ENCODE assay signal across 9 cellular contexts in the genomic region with DNA sequence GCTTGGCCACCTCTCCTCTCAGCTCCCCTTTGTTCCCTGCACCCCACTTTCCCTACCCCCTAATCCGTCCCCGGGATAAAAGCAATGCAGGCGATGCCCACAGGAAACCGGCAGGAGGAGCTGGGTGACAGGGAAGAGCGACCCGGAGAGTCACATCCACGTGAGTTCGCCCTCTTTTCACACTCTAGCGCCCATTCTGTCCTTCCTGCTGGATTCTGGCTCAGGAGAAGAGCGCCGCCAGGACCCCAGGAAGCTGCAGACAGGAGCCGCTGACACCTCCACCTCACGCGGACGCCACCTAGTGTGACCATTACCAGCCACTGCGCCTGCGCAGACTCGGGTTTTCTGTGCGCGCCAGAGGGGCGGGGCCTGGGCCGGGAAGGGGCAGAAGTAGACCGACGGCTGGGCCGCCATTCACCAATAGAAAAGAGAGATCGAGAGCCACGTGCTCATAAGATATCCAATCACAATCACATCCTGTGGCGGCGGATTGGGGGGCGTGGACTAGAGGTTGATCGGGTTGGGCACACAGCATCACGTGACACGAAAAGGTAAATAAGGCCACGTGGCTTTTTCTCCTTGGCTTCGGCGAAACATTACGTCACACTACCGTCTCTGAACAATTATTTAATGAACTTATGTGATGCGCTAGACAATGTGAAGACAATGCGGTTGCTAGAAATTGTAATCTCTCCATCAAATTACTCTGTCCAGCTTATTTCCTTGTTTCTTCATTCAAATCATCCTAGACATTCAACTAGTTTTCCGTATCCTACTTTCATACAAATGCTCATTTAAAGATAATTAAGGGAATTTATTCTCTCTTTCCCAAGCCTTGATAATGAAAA. TPM values are rescaled to one million over a fixed set of nuclear protein-coding genes. Genes with fewer than 3 reads are reported as not detected.
DNase-seq lines count a peak whose midpoint lies in the region; ATAC-seq, FAIRE-seq and TF ChIP-seq lines count a peak whose summit lies in the region.
"Had no signal": no experiment of that assay in that cellular context is flagged by ENCODE, and none has a peak within 500 bp of the region (broad histone marks: within the 10 kb centered on the region; RNA-seq: fewer than 3 reads in every experiment).

No MANE protein-coding gene starts in this region.

- no peaks in the 10 kb centered on the region for H3K36me3 ChIP-seq in bronchial epithelial cell (ENCODE audit: control insufficient read depth, insufficient read depth, low read length)
- no peaks in the 10 kb centered on the region for H3K36me3 ChIP-seq in small intestine (ENCODE audit: control insufficient read depth in 2 of 2, insufficient read depth in 2 of 2, low read length in 2 of 2)

- no peaks in the 10 kb centered on the region for H3K9me3 ChIP-seq in small intestine (ENCODE audit: control insufficient read depth, low read depth)

- ATAC-seq in GM18868 (IDR thresholded peaks at IDR 0.05; ENCODE audit: unreplicated experiment) (peak; percentile 99), HG03108 (IDR thresholded peaks at IDR 0.05; ENCODE audit: unreplicated experiment) (peak; percentile 98)

- POLR2A ChIA-PET in AG04449 (lab: Yijun Ruan, JAX): interaction anchor here (0.8 to 1.5 kb wide), 4 partner anchors 15 to 133 kb away, joined by 3 to 12 read pairs (median 4); a partner anchor contains a TSS

- H3K27me3 ChIP-seq in bronchial epithelial cell (ENCODE audit: control insufficient read depth, insufficient read depth, low read length): peaks cover 2% of the 10 kb centered on the region
- H3K27me3 ChIP-seq in small intestine (ENCODE audit: control insufficient read depth in 2 of 2, insufficient read depth in 2 of 2, low read length in 2 of 2): no peaks in the 10 kb centered on the region

- TF ChIP-seq CTCF in AG04449 (IDR thresholded peaks at IDR 0.05; ENCODE audit: insufficient read depth, low read length, missing control alignments) (peak; percentile 53), VCaP (conservative IDR thresholded peaks at IDR 0.05) (peak; percentile 66), bronchial epithelial cell (IDR thresholded peaks at IDR 0.05; ENCODE audit: insufficient read depth, low read length, severe bottlenecking) (peak; percentile 70)

- peak overlapping the region; percentile 85 for H3K4me3 ChIP-seq in AG04449 (ENCODE audit: low read depth, low read length)
- H3K4me3 ChIP-seq in bronchial epithelial cell (ENCODE audit: low read depth, low read length): peak overlapping the region; percentile 65
- peak overlapping the region; percentile 24 to 66 for H3K4me3 ChIP-seq in small intestine (ENCODE audit: low read depth in 1 of 2, low read length in 2 of 2)

- DNase-seq in AG04449 (ENCODE audit: low read depth, low spot score) (peak; percentile 91), NCI-H2171 treated with DMSO at 0.1 percent for 48 hours (lab: John Stamatoyannopoulos, UW) (peak; percentile 100), bronchial epithelial cell (ENCODE audit: low read depth) (peak; percentile 98), iPS-NIHi11 (ENCODE audit: low spot score) (peak; percentile 100), small intestine (peak; percentile 100)

- FAIRE-seq in bronchial epithelial cell (lab: Jason Lieb, UNC) (no peak), small intestine (lab: Jason Lieb, UNC) (peak; percentile 84)

- CTCF ChIA-PET in AG04449 (lab: Yijun Ruan, JAX): interaction anchor here (0.6 to 9.4 kb wide), 15 partner anchors 9 to 148 kb away, joined by 3 to 98 read pairs (median 4); a partner anchor contains a TSS

- H3K27ac ChIP-seq in VCaP (peak overlapping the region; percentile 87), small intestine (ENCODE audit: low read depth in 1 of 2, low read length in 1 of 2) (peak overlapping the region; percentile 94 to 96)

- H3K4me1 ChIP-seq in small intestine (ENCODE audit: control insufficient read depth in 2 of 2, insufficient read depth in 1 of 2, low read depth in 1 of 2, low read length in 1 of 2): peaks cover 0 to 4% of the 10 kb centered on the region in 2 donors

- 2% methylated on average over 41 of the region's 41 CpGs for WGBS in small intestine, 3 donors

RNA-seq across cellular contexts. Expression of a gene that starts 10.1 kb away (rescaled TPM):
- total RNA-seq in bronchial epithelial cell: not detected in 2 replicates
- polyA plus RNA-seq in small intestine: 10 to 100 TPM in 1 of 3 donors, 1 to 10 TPM in 2; 1.3 to 19.9 (median 9.2) TPM
- total RNA-seq: T-helper 1 cell treated with Interleukin-12 subunit alpha and Interleukin-12 subunit beta and Interleukin-4 antibody, amounts not matched to agents 30 ng/mL and 1 ng/mL, for 36 hours had no signal

RNA-seq across cellular contexts. Expression of a gene that starts 15.4 kb away (rescaled TPM):
- total RNA-seq in bronchial epithelial cell: 0.79 and 1.3 TPM in 2 replicates
- 1 to 10 TPM; 1.4 to 8.1 (median 1.6) TPM for polyA plus RNA-seq in small intestine

RNA-seq across cellular contexts. Expression of a gene that starts 24.4 kb away (rescaled TPM):
- under 0.01 and 564 TPM in 2 replicates for total RNA-seq in bronchial epithelial cell
- polyA plus RNA-seq in small intestine: not detected

RNA-seq across cellular contexts. Expression of a gene that starts 25.8 kb away (rescaled TPM):
- under 0.01 and 383 TPM in 2 replicates for total RNA-seq in bronchial epithelial cell
- polyA plus RNA-seq in small intestine: not detected

RNA-seq across cellular contexts. Expression of a gene that starts 51.5 kb away (rescaled TPM):
- not detected in 2 replicates for total RNA-seq in bronchial epithelial cell
- 10 to 100 TPM in 1 of 3 donors, under 1 TPM in 2; 0.54 to 10.8 (median 0.67) TPM for polyA plus RNA-seq in small intestine
- total RNA-seq: T-helper 1 cell treated with Interleukin-12 subunit alpha and Interleukin-12 subunit beta and Interleukin-4 antibody, amounts not matched to agents 30 ng/mL and 1 ng/mL, for 36 hours had no signal

Comparison
In these comparisons a context has a peak if more than half of its experiments do, and no peak if none do; other contexts are left out.
1. Peak in every context shown above with its lines: DNase-seq, ATAC-seq, H3K4me3 ChIP-seq and H3K27ac ChIP-seq.